ENCODE assay signal across 1 cellular context in genomic region chr1:174409801-174410200, GRCh38. TPM values are rescaled to one million over a fixed set of nuclear protein-coding genes. Genes with fewer than 3 reads are reported as not detected.
"Had no signal": no experiment of that assay in that cellular context is flagged by ENCODE, and none has a peak within 500 bp of the region (broad histone marks: within the 10 kb centered on the region; RNA-seq: fewer than 3 reads in every experiment).

No MANE protein-coding gene starts in this region.

RNA-seq across cellular contexts. Expression of gene GPR52, which starts 38.0 kb away (rescaled TPM):
- total RNA-seq: SK-MEL-5 had no signal
